8 cellular contexts compared by ENCODE assay signal in genomic region chr7:149194799-149195179, GRCh38. TPM values are rescaled to one million over a fixed set of nuclear protein-coding genes. Genes with fewer than 3 reads are reported as not detected.
DNase-seq lines count a peak whose midpoint lies in the region; ATAC-seq and TF ChIP-seq lines count a peak whose summit lies in the region.

No MANE protein-coding gene starts in this region.

- no peaks in the 10 kb centered on the region for H3K27me3 Mint-ChIP-seq in activated T-cell treated with anti-CD3 and anti-CD28 coated beads, Interleukin-2, amount 50 U/mL, for 24 hours
- no peaks in the 10 kb centered on the region for H3K27me3 Mint-ChIP-seq in activated naive CD8-positive, alpha-beta T cell treated with anti-CD3 and anti-CD28 coated beads, Interleukin-2, amount 50 U/mL, for 24 hours

- intact Hi-C loops in left lung (cut with DNase I) = no loop called here
- intact Hi-C loops in thyroid gland (cut with DNase I) = no loop called here

- H3K4me3 Mint-ChIP-seq in activated T-cell treated with anti-CD3 and anti-CD28 coated beads, Interleukin-2, amount 50 U/mL, for 24 hours = peak overlapping the region; percentile 87
- peak overlapping the region; percentile 79 for H3K4me3 Mint-ChIP-seq in activated naive CD8-positive, alpha-beta T cell treated with anti-CD3 and anti-CD28 coated beads, Interleukin-2, amount 50 U/mL, for 24 hours

- no peak for ATAC-seq in activated naive CD8-positive, alpha-beta T cell treated with anti-CD3 and anti-CD28 coated beads, Interleukin-2, amount 50 U/mL, for 24 hours
- ATAC-seq in left lung = peak; percentile 1

- TF ChIP-seq CTCF in left lung (IDR thresholded peaks at IDR 0.05) (no peak), thyroid gland (IDR thresholded peaks at IDR 0.05) (no peak)

- TF ChIP-seq POLR2A in thyroid gland (IDR thresholded peaks at IDR 0.05) = no peak

- POLR2A ChIA-PET in HEK293T (lab: Yijun Ruan, JAX) = interaction anchor here (0.9 to 2.4 kb wide), 26 partner anchors 9 to 302 kb away, joined by 3 to 35 read pairs (median 6); partner anchors contain the start of genes ZNF398, ZNF425 and ZNF783

- no peak for DNase-seq in activated T-cell treated with anti-CD3 and anti-CD28 coated beads, Interleukin-2, amount 50 U/mL, for 24 hours
- no peak for DNase-seq in activated T-cell treated with anti-CD3 and anti-CD28 coated beads, Interleukin-2, amount 50 U/mL, for 1 hour
- DNase-seq in activated naive CD8-positive, alpha-beta T cell treated with anti-CD3 and anti-CD28 coated beads, Interleukin-2, amount 50 U/mL, for 24 hours = no peak
- no peak for DNase-seq in left lung
- no peak for DNase-seq in thyroid gland
- DNase-seq in DMS79 treated with DMSO at 0.1 percent for 48 hours (lab: John Stamatoyannopoulos, UW) = no peak
- DNase-seq in HK-2 (ENCODE audit: unreplicated experiment) = no peak
- DNase-seq in HEK293T (ENCODE audit: extremely low spot score) = no peak

- CTCF ChIA-PET in HEK293T (lab: Yijun Ruan, JAX) = interaction anchor here (1.0 to 1.6 kb wide), 4 partner anchors 11 to 66 kb away, joined by 3 to 9 read pairs (median 6); partner anchors contain the start of gene ZNF398

- H3K36me3 Mint-ChIP-seq in activated T-cell treated with anti-CD3 and anti-CD28 coated beads, Interleukin-2, amount 50 U/mL, for 24 hours (ENCODE audit: low read depth) = peaks cover 39% of the 10 kb centered on the region
- H3K36me3 Mint-ChIP-seq in activated naive CD8-positive, alpha-beta T cell treated with anti-CD3 and anti-CD28 coated beads, Interleukin-2, amount 50 U/mL, for 24 hours (ENCODE audit: low read depth) = peaks cover 28% of the 10 kb centered on the region

- H3K9me3 ChIP-seq in left lung (no peaks in the 10 kb centered on the region), thyroid gland (no peaks in the 10 kb centered on the region)

- H3K27ac ChIP-seq in left lung (peak overlapping the region; percentile 85 to 92), thyroid gland (peak overlapping the region; percentile 49 to 95 (median 90))

- H3K4me3 ChIP-seq in left lung = peak overlapping the region; percentile 76 to 86
- peak overlapping the region in 2 of 3 donors; percentile 54 to 79 for H3K4me3 ChIP-seq in thyroid gland (replicated peaks in 1 of 3)

- H3K27me3 ChIP-seq in left lung (peaks cover 0 to 7% of the 10 kb centered on the region in 2 donors), thyroid gland (no peaks in the 10 kb centered on the region)

- no peaks in the 10 kb centered on the region for H3K9me3 Mint-ChIP-seq in activated T-cell treated with anti-CD3 and anti-CD28 coated beads, Interleukin-2, amount 50 U/mL, for 24 hours
- no peaks in the 10 kb centered on the region for H3K9me3 Mint-ChIP-seq in activated naive CD8-positive, alpha-beta T cell treated with anti-CD3 and anti-CD28 coated beads, Interleukin-2, amount 50 U/mL, for 24 hours

- 72 to 77% methylated on average over 4 of the region's 4 CpGs for WGBS in thyroid gland, 2 donors

- peaks cover 41% of the 10 kb centered on the region for H3K4me1 Mint-ChIP-seq in activated T-cell treated with anti-CD3 and anti-CD28 coated beads, Interleukin-2, amount 50 U/mL, for 24 hours (ENCODE audit: low read depth)
- peaks cover 49% of the 10 kb centered on the region for H3K4me1 Mint-ChIP-seq in activated naive CD8-positive, alpha-beta T cell treated with anti-CD3 and anti-CD28 coated beads, Interleukin-2, amount 50 U/mL, for 24 hours

- H3K36me3 ChIP-seq in left lung (peaks cover 0 to 20% of the 10 kb centered on the region in 2 donors), thyroid gland (peaks cover 11 to 13% of the 10 kb centered on the region in 2 donors)

- peak overlapping the region; percentile 63 for H3K27ac Mint-ChIP-seq in activated T-cell treated with anti-CD3 and anti-CD28 coated beads, Interleukin-2, amount 50 U/mL, for 24 hours
- no peak overlapping the region for H3K27ac Mint-ChIP-seq in activated naive CD8-positive, alpha-beta T cell treated with anti-CD3 and anti-CD28 coated beads, Interleukin-2, amount 50 U/mL, for 24 hours

- peaks cover 10 to 31% of the 10 kb centered on the region in 2 donors for H3K4me1 ChIP-seq in left lung
- H3K4me1 ChIP-seq in thyroid gland = peaks cover 17 to 19% of the 10 kb centered on the region in 2 donors

TF ChIP-seq in HEK293T, 16 proteins besides CTCF, POLR2A, EP300 and RAD21:
- TF ChIP-seq FOXK2 (IDR thresholded peaks at IDR 0.05) (no peak), TARDBP (IDR thresholded peaks at IDR 0.05) (no peak), FOXM1 (IDR thresholded peaks at IDR 0.05; ENCODE audit: borderline replicate concordance) (no peak), ELF4 (IDR thresholded peaks at IDR 0.05) (no peak), NFRKB (IDR thresholded peaks at IDR 0.05) (no peak), SP1 (IDR thresholded peaks at IDR 0.05) (no peak)

RNA-seq across cellular contexts. Expression of gene ZNF282, which starts 0.6 kb away (rescaled TPM):
- total RNA-seq in left lung (10 to 100 TPM; 20.1 to 20.3 TPM), thyroid gland (10 to 100 TPM; 13.8 to 28.5 (median 21.3) TPM)

RNA-seq across cellular contexts. Expression of gene ZNF212, which starts 44.7 kb away (rescaled TPM):
- total RNA-seq in left lung = 1 to 10 TPM; 7.4 to 9.0 TPM
- 10 to 100 TPM in 2 of 4 donors, 1 to 10 TPM in 2; 6.7 to 12.5 (median 9.7) TPM for total RNA-seq in thyroid gland

RNA-seq across cellular contexts. Expression of gene ZNF398, which starts 47.5 kb away (rescaled TPM):
- 10 to 100 TPM; 11.2 to 13.7 TPM for total RNA-seq in left lung
- 10 to 100 TPM; 19.6 to 29.9 (median 23.0) TPM for total RNA-seq in thyroid gland
